ENCODE assay signal across 6 cellular contexts in the genomic region with DNA sequence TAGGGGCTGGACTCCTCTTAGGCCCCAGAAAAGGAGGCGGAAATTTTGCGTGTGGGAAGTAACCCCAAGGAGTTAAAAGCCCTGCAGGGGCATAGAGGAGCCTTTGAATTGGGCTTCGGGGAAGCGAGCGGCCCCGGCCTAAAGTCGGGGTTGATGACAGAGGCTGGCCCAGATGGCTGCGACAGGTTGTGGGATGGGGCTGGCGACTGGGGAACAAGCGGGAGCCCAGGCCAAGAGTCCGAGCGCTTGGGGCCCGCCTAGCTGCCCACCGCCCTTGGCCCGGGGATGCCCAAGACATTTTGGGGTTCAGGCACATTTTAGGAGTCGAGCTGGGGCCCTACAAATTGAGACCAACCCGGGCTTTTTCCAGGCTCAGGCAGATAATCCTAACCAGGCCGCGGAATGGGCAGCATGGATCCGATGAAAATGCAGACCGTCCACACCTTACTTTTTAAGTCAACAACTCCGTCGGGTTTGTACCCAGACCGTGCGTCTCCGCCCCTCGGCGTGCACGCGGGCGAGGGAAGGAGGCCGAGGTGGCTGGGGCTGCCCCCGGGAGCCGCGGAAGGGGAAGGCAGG. TPM values are rescaled to one million over a fixed set of nuclear protein-coding genes. Genes with fewer than 3 reads are reported as not detected.
DNase-seq lines count a peak whose midpoint lies in the region; ATAC-seq lines count a peak whose summit lies in the region.

No MANE protein-coding gene starts in this region.

- H3K9me3 ChIP-seq in iPS-18c (ENCODE audit: control insufficient read depth, insufficient read depth, low read length) (no peaks in the 10 kb centered on the region), aorta (ENCODE audit: control insufficient read depth, low read length) (no peaks in the 10 kb centered on the region)

- H3K27me3 ChIP-seq in aorta (ENCODE audit: control insufficient read depth in 1 of 2, insufficient read depth in 2 of 2, low read length in 1 of 2), result no peaks in the 10 kb centered on the region

- H3K27me3 Mint-ChIP-seq in activated naive CD4-positive, alpha-beta T cell treated with anti-CD3 and anti-CD28 coated beads, Interleukin-2, amount 10 ng/mL, durations not matched to agents 7 days and 5 days, result peaks cover 81% of the 10 kb centered on the region

- H3K36me3 ChIP-seq in aorta (ENCODE audit: control insufficient read depth in 1 of 2, insufficient read depth in 2 of 2, low read length in 1 of 2), result no peaks in the 10 kb centered on the region

- ATAC-seq in aorta (ENCODE audit: low FRiP score) (peak; percentile 24), HG03457 (IDR thresholded peaks at IDR 0.05; ENCODE audit: unreplicated experiment) (no peak)

- no peaks in the 10 kb centered on the region for H3K9me3 Mint-ChIP-seq in activated naive CD4-positive, alpha-beta T cell treated with anti-CD3 and anti-CD28 coated beads, Interleukin-2, amount 10 ng/mL, durations not matched to agents 7 days and 5 days

- peak overlapping the region; percentile 29 for H3K4me3 Mint-ChIP-seq in activated naive CD4-positive, alpha-beta T cell treated with anti-CD3 and anti-CD28 coated beads, Interleukin-2, amount 10 ng/mL, durations not matched to agents 7 days and 5 days

- H3K36me3 Mint-ChIP-seq in activated naive CD4-positive, alpha-beta T cell treated with anti-CD3 and anti-CD28 coated beads, Interleukin-2, amount 10 ng/mL, durations not matched to agents 7 days and 5 days, result no peaks in the 10 kb centered on the region

- intact Hi-C loops in aorta (cut with DNase I), result no loop called here

- peaks cover 22% of the 10 kb centered on the region for H3K4me1 Mint-ChIP-seq in activated naive CD4-positive, alpha-beta T cell treated with anti-CD3 and anti-CD28 coated beads, Interleukin-2, amount 10 ng/mL, durations not matched to agents 7 days and 5 days

- no peak overlapping the region for H3K27ac ChIP-seq in aorta (ENCODE audit: low read depth in 1 of 2, low read length in 2 of 2)

- no peak for DNase-seq in activated naive CD4-positive, alpha-beta T cell treated with anti-CD3 and anti-CD28 coated beads, Interleukin-2, amount 10 ng/mL, durations not matched to agents 7 days and 5 days
- DNase-seq in activated naive CD4-positive, alpha-beta T cell treated with anti-CD3 and anti-CD28 coated beads, Interleukin-2, amount 50 U/mL, for 16 hours, result no peak
- DNase-seq in aorta (no peak), foreskin melanocyte (no peak)

- no peaks in the 10 kb centered on the region for H3K4me1 ChIP-seq in aorta (ENCODE audit: control insufficient read depth in 1 of 2, insufficient read depth in 2 of 2, low read length in 2 of 2)

- H3K27ac Mint-ChIP-seq in activated naive CD4-positive, alpha-beta T cell treated with anti-CD3 and anti-CD28 coated beads, Interleukin-2, amount 10 ng/mL, durations not matched to agents 7 days and 5 days, result no peak overlapping the region

- 29 to 32% methylated on average over 35 of the region's 35 CpGs for WGBS in aorta, 2 donors

- CTCF ChIA-PET in activated naive CD4-positive, alpha-beta T cell treated with anti-CD3 and anti-CD28 coated beads, Interleukin-2, amount 10 ng/mL, durations not matched to agents 7 days and 5 days (lab: Charles Lee), result no interaction called here

- H3K4me3 ChIP-seq in iPS-18c (ENCODE audit: insufficient read depth, low read depth, low read length) (peak overlapping the region; percentile 92), aorta (ENCODE audit: low read length in 2 of 2) (peak overlapping the region in 1 of 2 donors; percentile 41)

RNA-seq across cellular contexts. Expression of a gene that starts 0.5 kb away (rescaled TPM):
- total RNA-seq in aorta, result 10 to 100 TPM; 11.7 to 27.7 TPM
- polyA plus RNA-seq in aorta, result 10 to 100 TPM; 10.3 to 19.5 TPM

RNA-seq across cellular contexts. Expression of a gene that starts 13.7 kb away (rescaled TPM):
- total RNA-seq in aorta, result 10 to 100 TPM; 29.3 to 38.2 TPM
- 10 to 100 TPM; 18.2 to 60.9 TPM for polyA plus RNA-seq in aorta

RNA-seq across cellular contexts. Expression of a gene that starts 17.0 kb away (rescaled TPM):
- total RNA-seq in aorta, result 10 to 100 TPM; 38.1 to 56.5 TPM
- polyA plus RNA-seq in aorta, result 100 to 1,000 TPM in 1 of 2 donors, 10 to 100 TPM in 1; 59.2 to 149 TPM

RNA-seq across cellular contexts. Expression of a gene that starts 19.7 kb away (rescaled TPM):
- 10 to 100 TPM in 1 of 2 donors, 1 to 10 TPM in 1; 6.3 to 10.2 TPM for total RNA-seq in aorta
- 10 to 100 TPM in 1 of 2 donors, 1 to 10 TPM in 1; 6.5 to 19.9 TPM for polyA plus RNA-seq in aorta

RNA-seq across cellular contexts. Expression of a gene that starts 19.8 kb away (rescaled TPM):
- total RNA-seq in aorta, result 1 to 10 TPM; 1.4 to 3.1 TPM
- polyA plus RNA-seq in aorta, result 1 to 10 TPM; 1.3 to 4.5 TPM
